34 cellular contexts compared by ENCODE assay signal in the genomic region with DNA sequence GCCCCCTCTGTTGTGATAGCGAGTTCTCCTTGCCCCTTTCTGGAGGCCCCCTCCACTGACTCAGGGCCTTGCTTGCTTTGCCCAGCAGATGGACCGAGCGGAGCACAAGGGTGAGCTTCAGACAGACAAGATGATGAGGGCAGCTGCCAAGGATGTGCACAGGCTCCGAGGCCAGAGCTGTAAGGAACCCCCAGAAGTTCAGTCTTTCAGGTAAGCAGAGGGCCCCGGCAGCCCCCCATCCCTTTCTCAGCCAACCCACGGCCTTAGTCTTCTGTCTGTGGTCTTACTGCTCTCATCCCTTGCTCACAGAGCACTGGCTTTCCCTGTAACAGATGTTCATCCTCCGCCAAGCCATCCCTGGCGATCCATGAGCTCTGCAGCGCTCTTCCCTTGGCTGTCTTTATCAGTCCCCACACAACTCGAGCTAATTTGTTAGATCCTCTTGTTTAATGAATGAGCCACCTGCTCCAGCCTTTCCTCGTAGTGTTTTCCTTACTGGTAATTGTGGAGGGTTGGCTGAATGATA. TPM values are rescaled to one million over a fixed set of nuclear protein-coding genes. Genes with fewer than 3 reads are reported as not detected.
DNase-seq lines count a peak whose midpoint lies in the region; ATAC-seq, FAIRE-seq and TF ChIP-seq lines count a peak whose summit lies in the region.
"Had no signal": no experiment of that assay in that cellular context is flagged by ENCODE, and none has a peak within 500 bp of the region (broad histone marks: within the 10 kb centered on the region; RNA-seq: fewer than 3 reads in every experiment).

No MANE protein-coding gene starts in this region.

- intact Hi-C loops in HepG2 (cut with micrococcal nuclease; ENCODE audit: unreplicated experiment), result no loop called here

- no peak overlapping the region for H3K4me2 ChIP-seq in HepG2 (ENCODE audit: low read depth, low read length)
- H3K4me2 ChIP-seq: BLaER1 had no signal

- no peaks in the 10 kb centered on the region for H3K9me3 ChIP-seq in WERI-Rb-1 (ENCODE audit: severe bottlenecking)
- H3K9me3 ChIP-seq in HepG2 (ENCODE audit: low read length), result no peaks in the 10 kb centered on the region
- H3K9me3 ChIP-seq: adrenal gland, BLaER1, gastroesophageal sphincter, mucosa of descending colon, ovary had no signal

- H3K9ac ChIP-seq in HepG2 (ENCODE audit: insufficient read depth, low read depth, low read length), result no peak overlapping the region
- H3K9ac ChIP-seq: BLaER1 had no signal

- H4K20me1 ChIP-seq in HepG2 (ENCODE audit: insufficient read depth, low read length), result no peaks in the 10 kb centered on the region
- H4K20me1 ChIP-seq: BLaER1 had no signal

- no peak overlapping the region for H2AFZ ChIP-seq in HepG2 (ENCODE audit: low read length)

- ATAC-seq in HepG2 (no peak), GM21717 (IDR thresholded peaks at IDR 0.05; ENCODE audit: unreplicated experiment) (no peak), GM21529 (IDR thresholded peaks at IDR 0.05; ENCODE audit: unreplicated experiment) (no peak)
- ATAC-seq: activated T-helper 17 cell treated with anti-CD3 and anti-CD28 coated beads, Interleukin-2, amount 50 U/mL, for 72 hours; gastroesophageal sphincter; K562; left colon; mucosa of descending colon; natural killer cell; PC-3; SK-N-SH treated with all-trans-retinoic acid at 6 μM for 48 hours; T-helper 17 cell had no signal

- no TSS peak for BruUV-seq in HepG2 (replicated peaks; lab: Mats Ljungman, UMichigan)

- TF ChIP-seq EP300 in HepG2 (IDR thresholded peaks at IDR 0.05; ENCODE audit: low read depth in 2 of 2, low read length in 2 of 2), result no peak
- no peak for TF ChIP-seq EP300 in HepG2 (CRISPR knock-in tag; IDR thresholded peaks at IDR 0.05; ENCODE audit: borderline replicate concordance)

- H3K4me1 ChIP-seq in HepG2 (ENCODE audit: insufficient read depth, low read length), result no peaks in the 10 kb centered on the region
- H3K4me1 ChIP-seq: adrenal gland, gastroesophageal sphincter had no signal

- no peak for FAIRE-seq in HepG2 (lab: Jason Lieb, UNC)
- FAIRE-seq: endothelial cell of umbilical vein, HTR-8/SVneo, K562 had no signal

- no peak overlapping the region for H3K4me3 ChIP-seq in WERI-Rb-1 (ENCODE audit: low read depth, low read length)
- H3K4me3 ChIP-seq in HepG2 (replicated peaks in 1 of 3; ENCODE audit: insufficient read depth in 1 of 3, low read depth in 2 of 3, low read length in 3 of 3), result no peak overlapping the region
- H3K4me3 ChIP-seq: adrenal gland, BLaER1, gastroesophageal sphincter, K562, mucosa of descending colon, ovary had no signal

- TF ChIP-seq RAD21 in HepG2 (CRISPR knock-in tag; IDR thresholded peaks at IDR 0.05), result no peak

- DNase-seq in Ammon's horn (ENCODE audit: low spot score) (peak; percentile 15), COR-L47 (lab: John Stamatoyannopoulos, UW) (peak; percentile 29), NCI-H2081 (lab: John Stamatoyannopoulos, UW) (peak; percentile 69 to 85), WERI-Rb-1 (peak; percentile 54), HepG2 (ENCODE audit: low spot score) (no peak), ecto neural progenitor cell (ENCODE audit: low spot score) (no peak)
- DNase-seq: activated CD4-positive, alpha-beta memory T cell treated with anti-CD3 and anti-CD28 coated beads, Interleukin-2, amount 10 ng/mL, durations not matched to agents 7 days and 5 days; activated CD4-positive, CD25-positive, alpha-beta regulatory T cell treated with anti-CD3 and anti-CD28 coated beads, Interleukin-2, amount 50 U/mL, for 72 hours; activated CD8-positive, alpha-beta memory T cell treated with anti-CD3 and anti-CD28 coated beads, Interleukin-2, amount 50 U/mL, for 4 hours; activated naive CD4-positive, alpha-beta T cell treated with anti-CD3 and anti-CD28 coated beads, Interleukin-2, amount 10 ng/mL, durations not matched to agents 7 days and 5 days; adrenal gland; cerebellar nuclear complex; DMS79 treated with DMSO at 0.1 percent for 48 hours; GDM1; H9; hypothalamus; left colon; mucosa of descending colon; natural killer cell; NCI-H2227 treated with DMSO at 0.1 percent for 48 hours; NK-92 treated with Interleukin-12 subunit alpha and Interleukin-12 subunit beta, amount 100 ng/mL, for 24 hours; ovary; PC-3; stimulated activated naive CD4-positive, alpha-beta T cell treated with Interleukin-2 at 50 U/mL for 16 hours; T-helper 17 cell had no signal

- POLR2A ChIA-PET in HepG2 (lab: Yijun Ruan, JAX), result no interaction called here

- no peaks in the 10 kb centered on the region for H3K27me3 ChIP-seq in WERI-Rb-1 (ENCODE audit: insufficient read depth, low read depth, severe bottlenecking)
- no peaks in the 10 kb centered on the region for H3K27me3 ChIP-seq in HepG2 (ENCODE audit: control insufficient read depth in 1 of 2, insufficient read depth in 2 of 2, low read length in 2 of 2)
- H3K27me3 ChIP-seq: adrenal gland, BLaER1, gastroesophageal sphincter, ovary had no signal

- no peak for TF ChIP-seq CTCF in WERI-Rb-1 (IDR thresholded peaks at IDR 0.05; ENCODE audit: low read depth, low read length)
- TF ChIP-seq CTCF in HepG2 (CRISPR knock-in tag; IDR thresholded peaks at IDR 0.05), result no peak

- no peaks in the 10 kb centered on the region for H3K79me2 ChIP-seq in HepG2 (ENCODE audit: insufficient read depth, low read length)

- peaks cover 53% of the 10 kb centered on the region for H3K36me3 ChIP-seq in WERI-Rb-1
- H3K36me3 ChIP-seq in HepG2 (replicated peaks in 1 of 2; ENCODE audit: control insufficient read depth in 1 of 2, insufficient read depth in 2 of 2, low read length in 2 of 2), result peaks cover 8 to 43% of the 10 kb centered on the region in 2 experiments; a peak in 4 of 5 replicates
- H3K36me3 ChIP-seq: adrenal gland, BLaER1, gastroesophageal sphincter, ovary had no signal

- H3K27ac ChIP-seq in WERI-Rb-1, result peak overlapping the region; percentile 41; the same call in 1 of the 2 replicates
- no peak overlapping the region for H3K27ac ChIP-seq in HepG2 (ENCODE audit: extremely low read length, insufficient read depth, low read length)
- H3K27ac ChIP-seq: adrenal gland, BLaER1, gastroesophageal sphincter, ovary had no signal

- TF ChIP-seq POLR2A in HepG2 (IDR thresholded peaks at IDR 0.05; ENCODE audit: insufficient read depth in 1 of 2, low read depth in 2 of 2, low read length in 2 of 2), result no peak

- WGBS in HepG2 (ENCODE audit: low lambda C conversion rate), result 94% methylated on average over 10 of the region's 11 CpGs

- CTCF ChIA-PET in HepG2 (lab: Yijun Ruan, JAX; ENCODE audit: low intra/inter-chr PET ratio, low total read pairs), result no interaction called here

- in situ Hi-C loops in HepG2 (cut with HindIII; ENCODE audit: extremely low pct_ligation_motif_present, low pct_unique_long_range_greater_than_20kb), result no loop called here

TF ChIP-seq in HepG2, 621 proteins besides CTCF, POLR2A, EP300 and RAD21 (continues in another document):
- TF ChIP-seq CEBPG (CRISPR knock-in tag; IDR thresholded peaks at IDR 0.05), result no peak
- TF ChIP-seq ASH2L (IDR thresholded peaks at IDR 0.05; ENCODE audit: insufficient read length, low read depth, low read length), result no peak
- no peak for TF ChIP-seq TCF7 (IDR thresholded peaks at IDR 0.05; ENCODE audit: low read depth)
- no peak for TF ChIP-seq ARID2 (CRISPR knock-in tag; IDR thresholded peaks at IDR 0.05; ENCODE audit: borderline replicate concordance)
- TF ChIP-seq, protein P1, sequence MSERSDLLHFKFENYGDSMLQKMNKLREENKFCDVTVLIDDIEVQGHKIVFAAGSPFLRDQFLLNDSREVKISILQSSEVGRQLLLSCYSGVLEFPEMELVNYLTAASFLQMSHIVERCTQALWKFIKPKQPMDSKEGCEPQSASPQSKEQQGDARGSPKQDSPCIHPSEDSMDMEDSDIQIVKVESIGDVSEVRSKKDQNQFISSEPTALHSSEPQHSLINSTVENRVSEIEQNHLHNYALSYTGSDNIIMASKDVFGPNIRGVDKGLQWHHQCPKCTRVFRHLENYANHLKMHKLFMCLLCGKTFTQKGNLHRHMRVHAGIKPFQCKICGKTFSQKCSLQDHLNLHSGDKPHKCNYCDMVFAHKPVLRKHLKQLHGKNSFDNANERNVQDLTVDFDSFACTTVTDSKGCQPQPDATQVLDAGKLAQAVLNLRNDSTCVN (CRISPR knock-in tag; IDR thresholded peaks at IDR 0.05; ENCODE audit: borderline replicate concordance), result no peak
- no peak for TF ChIP-seq SOX13 (IDR thresholded peaks at IDR 0.05)
- no peak for TF ChIP-seq SOX13 (CRISPR knock-in tag; conservative IDR thresholded peaks at IDR 0.05 in 1 of 2, IDR thresholded peaks at IDR 0.05 in 1 of 2)
- no peak for TF ChIP-seq ZFAT (CRISPR knock-in tag; conservative IDR thresholded peaks at IDR 0.05)
- TF ChIP-seq KDM5B (CRISPR knock-in tag; IDR thresholded peaks at IDR 0.05; ENCODE audit: borderline replicate concordance), result no peak
- no peak for TF ChIP-seq ADNP (CRISPR knock-in tag; IDR thresholded peaks at IDR 0.05)
- no peak for TF ChIP-seq FIP1L1 (IDR thresholded peaks at IDR 0.05; ENCODE audit: borderline replicate concordance, insufficient read depth, low read depth, low read length)
- no peak for TF ChIP-seq TGIF2 (CRISPR knock-in tag; IDR thresholded peaks at IDR 0.05)
- TF ChIP-seq PHF5A (CRISPR knock-in tag; IDR thresholded peaks at IDR 0.05; ENCODE audit: low read depth, unreplicated experiment), result no peak

RNA-seq across cellular contexts. Expression of a gene that starts 18.5 kb away (rescaled TPM):
- total RNA-seq in HepG2 (2016; rRNA removed; fragmentation: Illumina TruSeq; extraction: Trizol), result 170 and 234 TPM in 2 replicates
- 347 and 378 TPM in 2 replicates for total RNA-seq in HepG2 (2016; cell fraction: cytosol; rRNA removed; fragmentation: Illumina TruSeq; extraction: Trizol; ENCODE audit: low read depth)
- 169 and 246 TPM in 2 replicates for total RNA-seq in HepG2 (2016; cell fraction: insoluble cytoplasmic fraction; rRNA removed; fragmentation: Illumina TruSeq; extraction: Trizol)
- total RNA-seq in HepG2 (2016; cell fraction: membrane; rRNA removed; fragmentation: Illumina TruSeq; extraction: Trizol), result 105 and 124 TPM in 2 replicates
- total RNA-seq in HepG2 (2016; cell fraction: nucleus; rRNA removed; fragmentation: Illumina TruSeq; extraction: Trizol), result 78.0 and 91.8 TPM in 2 replicates
- 36.2 and 54.6 TPM in 2 replicates for polyA plus RNA-seq in HepG2 (2011; rRNA removed)
- 17.7 and 23.7 TPM in 2 replicates for polyA plus RNA-seq in HepG2 (2011; cell fraction: cytosol; rRNA removed)
- polyA plus RNA-seq in HepG2 (2011; cell fraction: nucleus; rRNA removed), result 36.1 and 43.2 TPM in 2 replicates
- 54.2 and 68.7 TPM in 2 replicates for polyA plus RNA-seq in HepG2 (2012)
- 10.9 and 12.8 TPM in 2 replicates for polyA plus RNA-seq in HepG2 (2016; cell fraction: cytosol; fragmentation: Illumina TruSeq; extraction: Trizol; ENCODE audit: low read depth)
- 148 and 154 TPM in 2 replicates for polyA plus RNA-seq in HepG2 (2016; cell fraction: insoluble cytoplasmic fraction; fragmentation: Illumina TruSeq; extraction: Trizol; ENCODE audit: low read depth)
- polyA plus RNA-seq in HepG2 (2016; cell fraction: membrane; fragmentation: Illumina TruSeq; extraction: Trizol; ENCODE audit: low read depth), result 18.4 and 20.4 TPM in 2 replicates
- polyA plus RNA-seq in HepG2 (2016; cell fraction: nucleus; fragmentation: Illumina TruSeq; extraction: Trizol; ENCODE audit: insufficient read depth, low read depth), result 93.6 and 93.7 TPM in 2 replicates
- 9.9 and 30.3 TPM in 2 replicates for polyA minus RNA-seq in HepG2 (2011; rRNA and poly(A)+ RNA removed; ENCODE audit: low replicate concordance)
- 33.1 and 33.8 TPM in 2 replicates for polyA minus RNA-seq in HepG2 (2011; cell fraction: cytosol; rRNA and poly(A)+ RNA removed)
- 68.4 and 69.3 TPM in 2 replicates for polyA minus RNA-seq in HepG2 (2011; cell fraction: nucleus; rRNA and poly(A)+ RNA removed)

Comparison
In these comparisons a context has a peak if more than half of its experiments do, and no peak if none do; other contexts are left out.
1. DNase-seq: peak in Ammon's horn (single experiment), COR-L47 (single experiment), NCI-H2081 (2 of 2) and WERI-Rb-1 (single experiment); none in HepG2 (single experiment) and ecto neural progenitor cell (single experiment).